1 cellular context compared by ENCODE assay signal in genomic region chr20:33443512-33444239, GRCh38.
TF ChIP-seq lines count a peak whose summit lies in the region.

TSS of gene SNTA1 (minus strand) at chr20:33443763. CDS start at chr20:33443620, 143 bp downstream.

TF ChIP-seq in GM12878, 131 proteins besides CTCF, POLR2A, EP300 and RAD21 (continued from another document):
- no peak for TF ChIP-seq TARDBP (IDR thresholded peaks at IDR 0.05; ENCODE audit: borderline replicate concordance)
- TF ChIP-seq YY1 (IDR thresholded peaks at IDR 0.05; ENCODE audit: low read depth, low read length), result peak; percentile 65
- TF ChIP-seq NR2C2 (IDR thresholded peaks at IDR 0.05; ENCODE audit: borderline replicate concordance, control insufficient read depth, insufficient read length, low read depth), result no peak
- TF ChIP-seq POU2F2 (IDR thresholded peaks at IDR 0.05; ENCODE audit: borderline replicate concordance, low read depth, low read length), result no peak
- 0 out of 2 replicates have a peak, but pooled peaks have one; percentile 30 for TF ChIP-seq BACH1 (IDR thresholded peaks at IDR 0.05; ENCODE audit: borderline replicate concordance)
- TF ChIP-seq SMAD5 (IDR thresholded peaks at IDR 0.05; ENCODE audit: low read depth), result no peak
- no peak for TF ChIP-seq RB1 (IDR thresholded peaks at IDR 0.05; ENCODE audit: borderline replicate concordance)
- TF ChIP-seq PAX5 (IDR thresholded peaks at IDR 0.05; ENCODE audit: borderline replicate concordance, low read depth, low read length), result no peak
- no peak for TF ChIP-seq EED (IDR thresholded peaks at IDR 0.05; ENCODE audit: low read depth)
- TF ChIP-seq RFX5 (IDR thresholded peaks at IDR 0.05; ENCODE audit: low read depth, low read length), result no peak
- TF ChIP-seq NFIC (IDR thresholded peaks at IDR 0.05; ENCODE audit: low read depth, low read length), result no peak
- TF ChIP-seq MYB (IDR thresholded peaks at IDR 0.05; ENCODE audit: borderline replicate concordance, low read depth, low read length), result no peak
- TF ChIP-seq, protein P1, sequence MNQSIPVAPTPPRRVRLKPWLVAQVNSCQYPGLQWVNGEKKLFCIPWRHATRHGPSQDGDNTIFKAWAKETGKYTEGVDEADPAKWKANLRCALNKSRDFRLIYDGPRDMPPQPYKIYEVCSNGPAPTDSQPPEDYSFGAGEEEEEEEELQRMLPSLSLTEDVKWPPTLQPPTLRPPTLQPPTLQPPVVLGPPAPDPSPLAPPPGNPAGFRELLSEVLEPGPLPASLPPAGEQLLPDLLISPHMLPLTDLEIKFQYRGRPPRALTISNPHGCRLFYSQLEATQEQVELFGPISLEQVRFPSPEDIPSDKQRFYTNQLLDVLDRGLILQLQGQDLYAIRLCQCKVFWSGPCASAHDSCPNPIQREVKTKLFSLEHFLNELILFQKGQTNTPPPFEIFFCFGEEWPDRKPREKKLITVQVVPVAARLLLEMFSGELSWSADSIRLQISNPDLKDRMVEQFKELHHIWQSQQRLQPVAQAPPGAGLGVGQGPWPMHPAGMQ (IDR thresholded peaks at IDR 0.05; ENCODE audit: borderline replicate concordance), result no peak
- TF ChIP-seq IRF4 (IDR thresholded peaks at IDR 0.05; ENCODE audit: low read depth, low read length), result no peak
